2 cellular contexts compared by ENCODE assay signal in the genomic region with DNA sequence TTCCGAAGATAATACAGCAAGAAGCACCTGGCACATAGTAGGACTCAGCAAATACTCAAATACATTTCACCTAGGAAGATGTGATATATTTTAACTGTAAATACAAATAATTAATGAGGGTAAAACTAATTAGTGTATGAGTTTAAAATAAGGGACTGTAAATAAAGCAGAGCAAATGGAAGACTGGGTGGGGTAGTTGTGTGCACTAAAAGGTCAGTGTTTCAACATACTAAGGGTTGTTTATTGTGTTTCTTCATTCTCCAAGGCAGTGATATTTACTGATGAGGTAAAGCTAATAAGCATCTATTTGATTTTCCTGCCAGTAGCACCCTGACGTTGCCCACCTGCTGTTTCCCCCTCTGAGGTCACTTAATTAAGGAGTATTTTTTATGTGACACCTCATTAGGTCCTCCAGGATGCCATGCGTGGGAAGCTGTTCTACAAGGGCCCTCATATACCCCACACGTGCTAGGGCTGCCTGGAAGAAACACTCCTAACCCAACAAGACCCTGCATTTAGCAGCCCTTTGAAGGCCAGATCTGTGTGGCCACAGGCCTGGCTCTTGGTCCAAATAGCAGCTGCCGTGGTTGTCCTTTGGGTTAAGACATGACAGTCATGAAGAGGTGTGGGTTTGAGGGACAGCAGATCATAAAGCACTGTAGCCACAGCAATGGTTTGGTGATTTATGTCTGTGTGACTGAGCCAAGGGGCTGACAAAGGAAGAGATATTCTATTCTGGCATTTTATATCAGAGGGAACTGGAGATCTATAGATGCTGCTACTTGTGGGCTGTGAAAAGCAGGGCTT.
TF ChIP-seq lines count a peak whose summit lies in the region.

No MANE protein-coding gene starts in this region.

TF ChIP-seq in HEK293, 187 proteins besides CTCF, POLR2A, EP300 and RAD21 (continued from another document):
- TF ChIP-seq GFI1B (tag by site-specific recombination; IDR thresholded peaks at IDR 0.05) (no peak), SCRT2 (tag by site-specific recombination; IDR thresholded peaks at IDR 0.05) (no peak)

TF ChIP-seq in WTC11, 78 proteins besides CTCF, POLR2A, EP300 and RAD21 (continued from another document):
- TF ChIP-seq, protein P1, sequence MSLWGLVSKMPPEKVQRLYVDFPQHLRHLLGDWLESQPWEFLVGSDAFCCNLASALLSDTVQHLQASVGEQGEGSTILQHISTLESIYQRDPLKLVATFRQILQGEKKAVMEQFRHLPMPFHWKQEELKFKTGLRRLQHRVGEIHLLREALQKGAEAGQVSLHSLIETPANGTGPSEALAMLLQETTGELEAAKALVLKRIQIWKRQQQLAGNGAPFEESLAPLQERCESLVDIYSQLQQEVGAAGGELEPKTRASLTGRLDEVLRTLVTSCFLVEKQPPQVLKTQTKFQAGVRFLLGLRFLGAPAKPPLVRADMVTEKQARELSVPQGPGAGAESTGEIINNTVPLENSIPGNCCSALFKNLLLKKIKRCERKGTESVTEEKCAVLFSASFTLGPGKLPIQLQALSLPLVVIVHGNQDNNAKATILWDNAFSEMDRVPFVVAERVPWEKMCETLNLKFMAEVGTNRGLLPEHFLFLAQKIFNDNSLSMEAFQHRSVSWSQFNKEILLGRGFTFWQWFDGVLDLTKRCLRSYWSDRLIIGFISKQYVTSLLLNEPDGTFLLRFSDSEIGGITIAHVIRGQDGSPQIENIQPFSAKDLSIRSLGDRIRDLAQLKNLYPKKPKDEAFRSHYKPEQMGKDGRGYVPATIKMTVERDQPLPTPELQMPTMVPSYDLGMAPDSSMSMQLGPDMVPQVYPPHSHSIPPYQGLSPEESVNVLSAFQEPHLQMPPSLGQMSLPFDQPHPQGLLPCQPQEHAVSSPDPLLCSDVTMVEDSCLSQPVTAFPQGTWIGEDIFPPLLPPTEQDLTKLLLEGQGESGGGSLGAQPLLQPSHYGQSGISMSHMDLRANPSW (CRISPR knock-in tag; conservative IDR thresholded peaks at IDR 0.05; ENCODE audit: low read depth), result no peak
- TF ChIP-seq RORB (CRISPR knock-in tag; IDR thresholded peaks at IDR 0.05) (no peak), TEAD1 (CRISPR knock-in tag; IDR thresholded peaks at IDR 0.05) (no peak)
